Comparison of ENCODE assay signal across 21 cellular contexts in the genomic region with DNA sequence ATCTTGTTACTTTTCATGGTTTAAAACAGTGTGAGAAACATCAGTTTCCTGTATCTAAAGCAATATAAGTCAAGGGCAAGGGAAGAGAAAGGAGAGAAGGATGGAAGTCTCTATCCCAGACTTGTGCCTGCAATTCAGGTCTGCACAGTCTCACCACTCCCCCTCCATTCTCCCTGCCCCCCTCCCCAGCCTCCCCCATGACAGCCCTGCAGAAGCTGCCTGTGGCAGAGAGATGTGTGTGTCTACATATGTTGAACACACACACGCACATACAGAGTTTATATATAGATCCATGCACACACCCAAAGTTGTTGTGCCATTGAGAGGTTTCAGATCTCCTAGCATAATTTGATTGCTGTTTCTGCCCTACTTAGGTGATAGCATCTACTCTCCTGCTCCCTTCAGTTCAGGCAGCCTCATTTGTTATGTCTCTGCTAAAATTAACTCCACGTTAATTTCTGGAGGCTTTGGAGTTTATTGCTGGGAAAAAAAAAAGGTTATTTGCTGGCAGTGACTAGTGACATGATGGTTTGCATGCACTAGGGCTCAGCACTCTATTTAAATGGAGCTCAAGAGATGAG.
DNase-seq lines count a peak whose midpoint lies in the region; ATAC-seq and TF ChIP-seq lines count a peak whose summit lies in the region.
"Had no signal": no experiment of that assay in that cellular context is flagged by ENCODE, and none has a peak within 500 bp of the region (broad histone marks: within the 10 kb centered on the region; RNA-seq: fewer than 3 reads in every experiment).

No MANE protein-coding gene starts in this region.

- H3K27ac ChIP-seq in cardiac muscle cell (peak overlapping the region; percentile 62), right cardiac atrium (ENCODE audit: low read length) (no peak overlapping the region), osteoblast (ENCODE audit: low read depth, low read length) (no peak overlapping the region)
- H3K27ac ChIP-seq: 22Rv1, A549, BLaER1 had no signal

- TF ChIP-seq CTCF in cardiac muscle cell (IDR thresholded peaks at IDR 0.05; ENCODE audit: low read depth, low read length) (no peak), nephron progenitor cell (IDR thresholded peaks at IDR 0.05) (no peak), osteoblast (IDR thresholded peaks at IDR 0.05; ENCODE audit: extremely low read depth, low read depth, low read length) (no peak)

- no peaks in the 10 kb centered on the region for H3K36me3 ChIP-seq in cardiac muscle cell
- H3K36me3 ChIP-seq in osteoblast (ENCODE audit: insufficient read depth, low read length), result no peaks in the 10 kb centered on the region
- H3K36me3 ChIP-seq: BLaER1 had no signal

- intact Hi-C loops in right cardiac atrium (cut with DNase I), result no loop called here

- WGBS in right cardiac atrium, result 42% methylated on average over 2 of the region's 2 CpGs

- peaks cover 20% of the 10 kb centered on the region for H3K9me3 Mint-ChIP-seq in nephron progenitor cell
- H3K9me3 Mint-ChIP-seq: HFFc6 had no signal

- H3K36me3 Mint-ChIP-seq in nephron progenitor cell (ENCODE audit: low read depth), result peaks cover 14% of the 10 kb centered on the region
- H3K36me3 Mint-ChIP-seq: CD14-positive monocyte; CD4-positive, alpha-beta memory T cell had no signal

- H3K27ac Mint-ChIP-seq in nephron progenitor cell, result peak overlapping the region; percentile 71
- H3K27ac Mint-ChIP-seq: CD14-positive monocyte; CD4-positive, alpha-beta memory T cell; HFFc6 had no signal

- DNase-seq in cardiac muscle cell (ENCODE audit: low read depth in 1 of 2, low spot score in 1 of 2) (peak in 1 of 2 donors; percentile 37), right cardiac atrium (no peak), islet precursor cell (peak; percentile 63), nephron progenitor cell (no peak), osteoblast (ENCODE audit: insufficient read length, low spot score, missing footprints) (no peak)
- no peak for DNase-seq in stimulated activated CD4-positive, alpha-beta T cell treated with anti-CD3 and anti-CD28 coated beads, Interleukin-1b, Interleukin-23, amount 100 ng/mL, for 48 hours
- DNase-seq: AML-193; CD4-positive, alpha-beta memory T cell; DMS153; DMS79; GDM1; GOT3; H7; HFFc6 had no signal

- H3K79me2 ChIP-seq in osteoblast (ENCODE audit: insufficient read depth, low read length), result no peaks in the 10 kb centered on the region

- H2AFZ ChIP-seq in osteoblast (ENCODE audit: low read length), result no peak overlapping the region

- no peaks in the 10 kb centered on the region for H3K9me3 ChIP-seq in cardiac muscle cell (ENCODE audit: low read depth)
- H3K9me3 ChIP-seq in right cardiac atrium (ENCODE audit: control insufficient read depth, low read length), result no peaks in the 10 kb centered on the region
- H3K9me3 ChIP-seq in osteoblast (ENCODE audit: low read depth, low read length), result no peaks in the 10 kb centered on the region
- H3K9me3 ChIP-seq: BLaER1 had no signal

- peaks cover 14% of the 10 kb centered on the region for H3K27me3 Mint-ChIP-seq in nephron progenitor cell (ENCODE audit: low read depth, poor library complexity)

- H3K4me1 ChIP-seq in cardiac muscle cell (ENCODE audit: low read depth), result peaks cover 18% of the 10 kb centered on the region
- no peaks in the 10 kb centered on the region for H3K4me1 ChIP-seq in right cardiac atrium (ENCODE audit: control insufficient read depth, insufficient read depth, low read length)
- H3K4me1 ChIP-seq in osteoblast (ENCODE audit: insufficient read depth, low read length), result no peaks in the 10 kb centered on the region
- H3K4me1 ChIP-seq: A549 had no signal

- H3K4me3 Mint-ChIP-seq in nephron progenitor cell, result no peak overlapping the region
- H3K4me3 Mint-ChIP-seq: CD14-positive monocyte; CD4-positive, alpha-beta memory T cell; HFFc6 had no signal

- ATAC-seq in right cardiac atrium (no peak), GM21390 (IDR thresholded peaks at IDR 0.05; ENCODE audit: unreplicated experiment) (no peak)
- ATAC-seq: A549, HCT116, HepG2 had no signal

- H3K4me2 ChIP-seq in osteoblast (ENCODE audit: insufficient read depth, low read length), result no peak overlapping the region
- H3K4me2 ChIP-seq: A549, BLaER1 had no signal

- H3K4me3 ChIP-seq in cardiac muscle cell (no peak overlapping the region), right cardiac atrium (ENCODE audit: low read length) (no peak overlapping the region), osteoblast (ENCODE audit: insufficient read depth, low read length) (no peak overlapping the region)
- H3K4me3 ChIP-seq: A549, BLaER1 had no signal

- H3K27me3 ChIP-seq in cardiac muscle cell (no peaks in the 10 kb centered on the region), right cardiac atrium (ENCODE audit: control insufficient read depth, insufficient read depth) (no peaks in the 10 kb centered on the region), osteoblast (ENCODE audit: insufficient read depth, low read length) (peaks cover 5% of the 10 kb centered on the region)
- H3K27me3 ChIP-seq: BLaER1 had no signal

- peaks cover 43% of the 10 kb centered on the region for H3K4me1 Mint-ChIP-seq in nephron progenitor cell
- H3K4me1 Mint-ChIP-seq: CD14-positive monocyte; CD4-positive, alpha-beta memory T cell had no signal

- no peaks in the 10 kb centered on the region for H4K20me1 ChIP-seq in osteoblast (ENCODE audit: insufficient read depth, low read length)
- H4K20me1 ChIP-seq: BLaER1 had no signal
